10 cellular contexts compared by ENCODE assay signal in the genomic region with DNA sequence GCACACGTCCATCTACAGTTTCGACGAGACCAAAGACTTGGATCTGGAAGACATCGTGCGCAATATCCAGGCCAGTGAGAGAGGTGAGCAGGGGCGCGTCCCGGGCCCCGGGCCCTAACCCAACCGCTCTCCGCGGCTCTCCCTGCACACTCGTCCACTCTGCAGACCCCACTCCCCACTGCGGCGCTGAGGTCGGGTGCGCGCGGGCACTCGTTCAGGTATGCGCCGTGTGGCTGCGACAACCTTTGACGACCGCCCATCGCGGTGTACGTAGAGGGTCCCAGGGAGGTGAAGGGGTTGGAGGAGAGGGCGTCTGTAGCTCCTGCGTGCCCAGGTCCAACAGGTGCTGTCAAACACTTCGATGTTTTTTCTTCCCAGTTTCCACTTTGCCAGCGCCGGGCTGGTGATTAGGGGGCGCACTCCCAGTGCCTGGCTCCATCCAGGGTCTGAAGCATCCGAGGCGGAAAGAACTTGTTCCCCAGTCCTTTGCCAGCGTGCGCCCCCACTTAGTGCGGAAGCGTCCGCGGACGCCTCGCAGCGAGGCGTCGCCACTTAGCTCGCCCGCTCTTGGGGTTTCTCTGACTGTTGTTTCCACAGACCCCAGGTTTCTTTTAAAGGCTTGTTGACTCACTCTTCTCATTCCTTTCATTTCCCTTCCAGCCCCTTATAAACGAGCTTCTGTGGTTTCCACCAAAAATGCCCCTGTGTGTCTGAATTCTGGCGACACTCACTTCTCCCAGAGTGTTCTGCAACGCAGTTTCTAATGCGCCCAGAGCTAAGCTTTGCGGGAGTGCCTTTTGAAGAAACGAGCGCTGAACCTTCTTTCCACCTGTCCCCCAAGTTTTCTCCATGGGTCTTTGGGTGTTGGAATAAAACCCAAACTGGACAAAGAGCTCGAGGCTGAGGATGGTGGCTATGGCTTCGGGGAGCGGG. TPM values are rescaled to one million over a fixed set of nuclear protein-coding genes. Genes with fewer than 3 reads are reported as not detected.
DNase-seq lines count a peak whose midpoint lies in the region; ATAC-seq, FAIRE-seq and TF ChIP-seq lines count a peak whose summit lies in the region.
"Had no signal": no experiment of that assay in that cellular context is flagged by ENCODE, and none has a peak within 500 bp of the region (broad histone marks: within the 10 kb centered on the region; RNA-seq: fewer than 3 reads in every experiment).

No MANE protein-coding gene starts in this region.

- H3K9me3 ChIP-seq in heart right ventricle: peaks cover 0 to 4% (median 0%) of the 10 kb centered on the region in 11 donors
- H3K9me3 ChIP-seq in mucosa of rectum (ENCODE audit: control insufficient read depth in 2 of 2, low read length in 2 of 2): no peaks in the 10 kb centered on the region
- no peaks in the 10 kb centered on the region for H3K9me3 ChIP-seq in upper lobe of left lung

- no peak overlapping the region for H3K9ac ChIP-seq in mucosa of rectum (ENCODE audit: low read depth in 1 of 2, low read length in 2 of 2)

- 15 to 17% methylated on average over 58 to 59 of the region's 59 CpGs for WGBS in heart right ventricle, 2 donors
- WGBS in upper lobe of left lung, 2 donors: 2% methylated on average over 25 to 59 of the region's 59 CpGs

- H3K27ac ChIP-seq in heart right ventricle: peak overlapping the region in 5 of 10 donors; percentile 40 to 96 (median 89)
- H3K27ac ChIP-seq in mucosa of rectum (ENCODE audit: low read depth in 2 of 2, low read length in 2 of 2): no peak overlapping the region
- H3K27ac ChIP-seq in upper lobe of left lung: peak overlapping the region in 3 of 4 donors; percentile 43 to 74 (median 65)

- DNase-seq in heart right ventricle (no peak), Right ventricle myocardium inferior (ENCODE audit: missing footprints) (no peak), bronchial epithelial cell (ENCODE audit: low read depth) (no peak), upper lobe of left lung (peak in 1 of 2 donors; percentile 77), OCI-M2 (lab: John Stamatoyannopoulos, UW; ENCODE audit: unreplicated experiment) (no peak), NCI-H2107 (lab: John Stamatoyannopoulos, UW) (no peak), putamen (ENCODE audit: low spot score) (no peak)
- DNase-seq: effector memory CD4-positive, alpha-beta T cell; RPMI8226 had no signal

- ATAC-seq in heart right ventricle (peak in 1 of 8 donors; percentile 2), Right ventricle myocardium inferior (no peak), upper lobe of left lung (ENCODE audit: low FRiP score in 2 of 2) (no peak)

- TF ChIP-seq POLR2A in upper lobe of left lung (IDR thresholded peaks at IDR 0.05): no peak

- TF ChIP-seq CTCF in heart right ventricle (IDR thresholded peaks at IDR 0.05) (peak in 2 of 9 donors; percentile 20 to 26), bronchial epithelial cell (IDR thresholded peaks at IDR 0.05; ENCODE audit: insufficient read depth, low read length, severe bottlenecking) (peak; percentile 20), upper lobe of left lung (IDR thresholded peaks at IDR 0.05) (no peak)

- no peak for TF ChIP-seq EP300 in upper lobe of left lung (IDR thresholded peaks at IDR 0.05)

- H3K36me3 ChIP-seq in heart right ventricle: peaks cover 0 to 5% (median 0%) of the 10 kb centered on the region in 9 donors
- H3K36me3 ChIP-seq in bronchial epithelial cell (ENCODE audit: control insufficient read depth, insufficient read depth, low read length): no peaks in the 10 kb centered on the region
- H3K36me3 ChIP-seq in mucosa of rectum (ENCODE audit: control insufficient read depth in 2 of 2, insufficient read depth in 2 of 2, low read length in 2 of 2): no peaks in the 10 kb centered on the region
- no peaks in the 10 kb centered on the region for H3K36me3 ChIP-seq in upper lobe of left lung

- no peak for FAIRE-seq in bronchial epithelial cell (lab: Jason Lieb, UNC)

- H3K27me3 ChIP-seq in heart right ventricle (peaks cover 0 to 83% (median 27%) of the 10 kb centered on the region in 7 donors), bronchial epithelial cell (ENCODE audit: control insufficient read depth, insufficient read depth, low read length) (peaks cover 13% of the 10 kb centered on the region), mucosa of rectum (ENCODE audit: control insufficient read depth in 2 of 2, insufficient read depth in 2 of 2, low read length in 2 of 2) (peaks cover 19 to 25% of the 10 kb centered on the region in 2 donors), upper lobe of left lung (peaks cover 0 to 20% (median 11%) of the 10 kb centered on the region in 4 donors)

- H3K4me3 ChIP-seq in heart right ventricle (peak overlapping the region in 9 of 10 donors; percentile 54 to 92 (median 69)), bronchial epithelial cell (ENCODE audit: low read depth, low read length) (no peak overlapping the region), mucosa of rectum (ENCODE audit: low read length in 2 of 2) (peak overlapping the region; percentile 2 to 52), upper lobe of left lung (peak overlapping the region; percentile 44 to 78 (median 59))

- intact Hi-C loops in heart right ventricle (cut with DNase I): loop anchor here in 7 of 10 donors (5.0 to 10.0 kb wide), 8 partner anchors 140 to 710 kb away; no protein-coding TSS in a partner anchor
- intact Hi-C loops in Right ventricle myocardium inferior (cut with DNase I): loop anchor here (5.0 kb wide), 3 partner anchors 140 to 710 kb away; no protein-coding TSS in a partner anchor

- H3K4me1 ChIP-seq in heart right ventricle: peaks cover 7 to 50% (median 27%) of the 10 kb centered on the region in 9 donors
- H3K4me1 ChIP-seq in mucosa of rectum (ENCODE audit: control insufficient read depth in 2 of 2, insufficient read depth in 2 of 2, low read length in 2 of 2): peaks cover 5 to 7% of the 10 kb centered on the region in 2 donors
- H3K4me1 ChIP-seq in upper lobe of left lung: peaks cover 27 to 53% (median 39%) of the 10 kb centered on the region in 4 donors

RNA-seq across cellular contexts. Expression of a gene that starts 1.6 kb away (rescaled TPM):
- total RNA-seq in heart right ventricle: 100 to 1,000 TPM in 3 of 10 donors, 10 to 100 TPM in 7; 10.5 to 135 (median 53.5) TPM
- polyA plus RNA-seq in heart right ventricle: 1 to 10 TPM; 6.0 to 6.2 TPM
- total RNA-seq in Right ventricle myocardium inferior: 10.6 TPM
- 1.2 and 17.1 TPM in 2 replicates for total RNA-seq in bronchial epithelial cell
- total RNA-seq in upper lobe of left lung: 10 to 100 TPM in 5 of 6 donors, 1 to 10 TPM in 1; 6.3 to 53.3 (median 29.9) TPM

Comparison
In these comparisons a context has a peak if more than half of its experiments do, and no peak if none do; other contexts are left out.
1. H3K27ac ChIP-seq: peak in upper lobe of left lung (3 of 4); none in mucosa of rectum (0 of 2).